In genomic region chr10:87864497-87865059, GRCh38 we compare ENCODE assay signal across 8 cellular contexts. TPM values are rescaled to one million over a fixed set of nuclear protein-coding genes. Genes with fewer than 3 reads are reported as not detected.
DNase-seq lines count a peak whose midpoint lies in the region; ATAC-seq and TF ChIP-seq lines count a peak whose summit lies in the region.

No MANE protein-coding gene starts in this region.

- TF ChIP-seq CTCF in fibroblast of mammary gland (conservative IDR thresholded peaks at IDR 0.05; ENCODE audit: control insufficient read depth, insufficient read depth, low read depth, low read length), result no peak

- no peaks in the 10 kb centered on the region for H3K27me3 Mint-ChIP-seq in activated naive CD4-positive, alpha-beta T cell treated with anti-CD3 and anti-CD28 coated beads, Interleukin-2, amount 50 U/mL, for 24 hours
- H3K27me3 Mint-ChIP-seq in T-cell, result no peaks in the 10 kb centered on the region

- no peak for ATAC-seq in T-cell (replicated peaks in 1 of 4)

- CTCF ChIA-PET in T-cell (lab: Charles Lee), result interaction anchor here in 1 of 2 donors (1.4 kb wide), 1 partner anchor 73 kb away, joined by 4 read pairs; no protein-coding TSS in a partner anchor

- H3K4me1 Mint-ChIP-seq in activated naive CD4-positive, alpha-beta T cell treated with anti-CD3 and anti-CD28 coated beads, Interleukin-2, amount 50 U/mL, for 24 hours, result peaks cover 53% of the 10 kb centered on the region
- peaks cover 53 to 74% (median 54%) of the 10 kb centered on the region in 3 donors for H3K4me1 Mint-ChIP-seq in T-cell

- H3K36me3 Mint-ChIP-seq in activated naive CD4-positive, alpha-beta T cell treated with anti-CD3 and anti-CD28 coated beads, Interleukin-2, amount 50 U/mL, for 24 hours, result peaks cover 5% of the 10 kb centered on the region
- H3K36me3 Mint-ChIP-seq in T-cell, result peaks cover 11% of the 10 kb centered on the region

- no peak for DNase-seq in activated naive CD4-positive, alpha-beta T cell (lab: John Stamatoyannopoulos, UW)
- no peak for DNase-seq in T-cell
- DNase-seq in fibroblast of mammary gland (ENCODE audit: low read depth), result no peak
- DNase-seq in putamen (ENCODE audit: low spot score), result peak; percentile 39
- DNase-seq in T1000 (lab: John Stamatoyannopoulos, UW), result no peak
- no peak for DNase-seq in activated effector memory CD4-positive, alpha-beta T cell treated with Interleukin-2 at 50 U/mL for 16 hours
- DNase-seq in cerebellar nuclear complex (lab: John Stamatoyannopoulos, UW), result no peak

- H3K4me3 ChIP-seq in fibroblast of mammary gland (ENCODE audit: control insufficient read depth, low read depth, low read length), result peak overlapping the region; percentile 91

- H3K27ac Mint-ChIP-seq in activated naive CD4-positive, alpha-beta T cell treated with anti-CD3 and anti-CD28 coated beads, Interleukin-2, amount 50 U/mL, for 24 hours, result peak overlapping the region; percentile 95
- H3K27ac Mint-ChIP-seq in T-cell, result peak overlapping the region; percentile 84 to 90

- H3K9me3 Mint-ChIP-seq in activated naive CD4-positive, alpha-beta T cell treated with anti-CD3 and anti-CD28 coated beads, Interleukin-2, amount 50 U/mL, for 24 hours, result no peaks in the 10 kb centered on the region
- H3K9me3 Mint-ChIP-seq in T-cell, result no peaks in the 10 kb centered on the region

- POLR2A ChIA-PET in T-cell (lab: Charles Lee), result interaction anchor here in 1 of 2 donors (0.5 to 0.6 kb wide), 2 partner anchors 49 to 60 kb away, joined by 3 to 4 read pairs; no protein-coding TSS in a partner anchor

- H3K4me3 Mint-ChIP-seq in activated naive CD4-positive, alpha-beta T cell treated with anti-CD3 and anti-CD28 coated beads, Interleukin-2, amount 50 U/mL, for 24 hours, result peak overlapping the region; percentile 97
- peak overlapping the region; percentile 95 to 97 (median 95) for H3K4me3 Mint-ChIP-seq in T-cell

RNA-seq across cellular contexts. Expression of gene PTEN, which starts 1.2 kb away (rescaled TPM):
- total RNA-seq in T-cell, result 10 to 100 TPM; 59.9 to 98.7 (median 66.9) TPM

RNA-seq across cellular contexts. Expression of gene KLLN, which starts 1.2 kb away (rescaled TPM):
- 1 to 10 TPM in 1 of 5 donors, under 1 TPM in 4; 0.50 to 1.0 (median 0.60) TPM for total RNA-seq in T-cell

RNA-seq across cellular contexts. Expression of gene ATAD1, which starts 46.6 kb away (rescaled TPM):
- total RNA-seq in T-cell, result 10 to 100 TPM; 35.2 to 43.8 (median 42.1) TPM
